In the genomic region with DNA sequence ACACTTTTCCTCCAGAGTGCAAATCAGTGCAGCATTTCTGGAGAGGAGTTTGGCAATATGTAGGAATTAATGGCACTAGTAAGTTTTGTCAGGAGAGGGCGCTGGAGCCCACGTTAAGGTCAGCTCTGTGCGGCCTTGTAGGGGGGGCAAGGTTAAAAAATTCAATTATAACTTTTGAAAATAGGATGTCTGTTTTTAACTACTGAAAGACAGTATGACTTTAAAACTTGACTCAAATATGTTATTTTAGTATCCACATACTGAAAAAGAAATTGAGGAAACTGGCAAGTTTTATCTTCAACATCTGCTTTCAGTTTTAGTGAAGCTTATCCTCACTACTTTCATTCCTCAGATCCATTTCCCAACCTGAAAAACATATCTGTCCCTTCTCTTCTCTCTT, we compare ENCODE assay signal across 10 cellular contexts. TPM values are rescaled to one million over a fixed set of nuclear protein-coding genes. Genes with fewer than 3 reads are reported as not detected.
A peak's percentile ranks its signal among the peaks of the same experiment; 100 is the strongest.
DNase-seq lines count a peak whose midpoint lies in the region; ATAC-seq and TF ChIP-seq lines count a peak whose summit lies in the region.
"Had no signal": no experiment of that assay in that cellular context is flagged by ENCODE, and none has a peak within 500 bp of the region (broad histone marks: within the 10 kb centered on the region; RNA-seq: fewer than 3 reads in every experiment).

No MANE protein-coding gene starts in this region.

- H3F3A ChIP-seq in MM.1S (ENCODE audit: insufficient read depth, low read length): peaks cover 6% of the 10 kb centered on the region; the same call in 1 of the 2 replicates

- H3K4me1 Mint-ChIP-seq in activated naive CD4-positive, alpha-beta T cell treated with anti-CD3 and anti-CD28 coated beads, Interleukin-2, amount 10 ng/mL, durations not matched to agents 7 days and 5 days: no peaks in the 10 kb centered on the region

- no peak overlapping the region for H3K9ac ChIP-seq in HCT116 (ENCODE audit: low read length)
- no peak overlapping the region for H3K9ac ChIP-seq in MM.1S (ENCODE audit: low read length)

- TF ChIP-seq RAD21 in HCT116 (IDR thresholded peaks at IDR 0.05; ENCODE audit: low read depth): peak; percentile 66

- intact Hi-C loops in Right ventricle myocardium superior (cut with DNase I): no loop called here
- intact Hi-C loops in Right ventricle myocardium inferior (cut with DNase I): no loop called here
- intact Hi-C loops in HCT116 (cut with micrococcal nuclease): loop anchor here (5.0 kb wide), 1 partner anchor 484 kb away; no protein-coding TSS in a partner anchor

- no peak overlapping the region for H3K4me3 ChIP-seq in HCT116 (replicated peaks in 1 of 2; ENCODE audit: low read depth in 1 of 2, low read length in 2 of 2)
- no peak overlapping the region for H3K4me3 ChIP-seq in MM.1S (ENCODE audit: low read length)
- no peak overlapping the region for H3K4me3 ChIP-seq in right atrium auricular region

- DNase-seq in Right ventricle myocardium superior (no peak), Right ventricle myocardium inferior (ENCODE audit: missing footprints) (no peak), HCT116 (ENCODE audit: low read depth, low spot score) (peak; percentile 7), MM.1S (peak; percentile 61), right atrium auricular region (ENCODE audit: low spot score) (no peak), Kasumi-1 (lab: John Stamatoyannopoulos, UW) (no peak)
- DNase-seq in activated naive CD4-positive, alpha-beta T cell treated with anti-CD3 and anti-CD28 coated beads, Interleukin-2, amount 10 ng/mL, durations not matched to agents 7 days and 5 days: peak; percentile 28
- peak; percentile 14 for DNase-seq in stimulated activated CD4-positive, alpha-beta T cell treated with anti-CD3 and anti-CD28 coated beads, Interleukin-4, amount 100 ng/mL, for 24 hours

- H3K27ac Mint-ChIP-seq in activated naive CD4-positive, alpha-beta T cell treated with anti-CD3 and anti-CD28 coated beads, Interleukin-2, amount 10 ng/mL, durations not matched to agents 7 days and 5 days: no peak overlapping the region

- no TSS peak for BruUV-seq in HCT116 (replicated peaks; lab: Mats Ljungman, UMichigan)

- ATAC-seq in Right ventricle myocardium superior (ENCODE audit: poor library complexity) (peak; percentile 52), Right ventricle myocardium inferior (no peak), HCT116 (peak; percentile 66)
- ATAC-seq: left colon had no signal

- H3K9me3 ChIP-seq in HCT116 (ENCODE audit: control insufficient read depth in 1 of 2, insufficient read depth in 1 of 2, low read depth in 1 of 2, low read length in 2 of 2) (no peaks in the 10 kb centered on the region), MM.1S (replicated peaks; ENCODE audit: insufficient read depth, low read length) (no peaks in the 10 kb centered on the region), right atrium auricular region (no peaks in the 10 kb centered on the region)

- H2AFZ ChIP-seq in HCT116 (ENCODE audit: low read depth, low read length, poor library complexity, severe bottlenecking) (no peak overlapping the region), MM.1S (ENCODE audit: low read length) (no peak overlapping the region)

- H3K79me2 ChIP-seq in HCT116 (ENCODE audit: insufficient read depth, low read length) (0 out of 2 replicates have a peak, but pooled peaks cover 4% of the 10 kb centered on the region), MM.1S (ENCODE audit: low read length) (no peaks in the 10 kb centered on the region)

- H3K4me2 ChIP-seq in HCT116 (ENCODE audit: low read length) (no peak overlapping the region), MM.1S (ENCODE audit: low read depth, low read length) (peak overlapping the region; percentile 38; the same call in 1 of the 2 replicates)

- peak; percentile 50 to 72 (median 56); a peak in 5 of 6 replicates for TF ChIP-seq CTCF in HCT116 (IDR thresholded peaks at IDR 0.05 in 2 of 3, conservative IDR thresholded peaks at IDR 0.05 in 1 of 3; ENCODE audit: borderline replicate concordance in 1 of 3, insufficient read depth in 1 of 3, low read depth in 2 of 3, low read length in 2 of 3)
- TF ChIP-seq CTCF in MM.1S (IDR thresholded peaks at IDR 0.05; ENCODE audit: low read length): peak; percentile 81
- peak; percentile 27 to 64 for TF ChIP-seq CTCF in right atrium auricular region (IDR thresholded peaks at IDR 0.05)

- H3K36me3 ChIP-seq in HCT116 (ENCODE audit: control insufficient read depth in 1 of 2, insufficient read depth in 2 of 2, low read length in 2 of 2) (peaks cover 7 to 18% of the 10 kb centered on the region in 2 experiments; a peak in 3 of 4 replicates), MM.1S (replicated peaks; ENCODE audit: insufficient read depth, low read length) (no peaks in the 10 kb centered on the region), right atrium auricular region (peaks cover 1% of the 10 kb centered on the region)

- H3K27ac ChIP-seq in HCT116 (ENCODE audit: low read depth, low read length): no peak overlapping the region
- 0 out of 2 replicates have a peak overlapping the region, but pooled peaks have one; percentile 1 for H3K27ac ChIP-seq in MM.1S (ENCODE audit: low read length)
- no peak overlapping the region for H3K27ac ChIP-seq in right atrium auricular region
- H3K27ac ChIP-seq: HL-60 had no signal

- H3K4me1 ChIP-seq in HCT116 (ENCODE audit: control insufficient read depth in 1 of 2, insufficient read depth in 2 of 2, low read length in 2 of 2): no peaks in the 10 kb centered on the region
- H3K4me1 ChIP-seq in MM.1S (ENCODE audit: low read length): 0 out of 2 replicates have a peak, but pooled peaks cover 5% of the 10 kb centered on the region
- H3K4me1 ChIP-seq in right atrium auricular region: no peaks in the 10 kb centered on the region

- POLR2A ChIA-PET in HCT116 (lab: Charles Lee): no interaction called here

- no peaks in the 10 kb centered on the region for H3K27me3 ChIP-seq in HCT116 (ENCODE audit: insufficient read depth, low read length)
- H3K27me3 ChIP-seq in MM.1S (replicated peaks; ENCODE audit: insufficient read depth, low read length): no peaks in the 10 kb centered on the region
- no peaks in the 10 kb centered on the region for H3K27me3 ChIP-seq in right atrium auricular region

- RAD21 ChIA-PET in HCT116 (lab: Charles Lee; ENCODE audit: low non-redundant PET in 1 of 2, low total read pairs in 2 of 2, uncharacterized antibody in 2 of 2, unreplicated experiment in 2 of 2): no interaction called here

- CTCF ChIA-PET in HCT116 (lab: Charles Lee): interaction anchor here (0.8 to 1.3 kb wide), 3 partner anchors 10 to 495 kb away, joined by 3 to 10 read pairs (median 6); no protein-coding TSS in a partner anchor
- CTCF ChIA-PET in activated naive CD4-positive, alpha-beta T cell treated with anti-CD3 and anti-CD28 coated beads, Interleukin-2, amount 10 ng/mL, durations not matched to agents 7 days and 5 days (lab: Charles Lee): interaction anchor here (0.9 to 1.2 kb wide), 2 partner anchors 16 to 23 kb away, joined by 4 read pairs; no protein-coding TSS in a partner anchor

- no peaks in the 10 kb centered on the region for H3K27me3 Mint-ChIP-seq in activated naive CD4-positive, alpha-beta T cell treated with anti-CD3 and anti-CD28 coated beads, Interleukin-2, amount 10 ng/mL, durations not matched to agents 7 days and 5 days

- no peak for TF ChIP-seq POLR2A in HCT116 (IDR thresholded peaks at IDR 0.05; ENCODE audit: borderline replicate concordance, extremely low read depth, insufficient read depth, insufficient read length)

- H3K9me3 Mint-ChIP-seq in activated naive CD4-positive, alpha-beta T cell treated with anti-CD3 and anti-CD28 coated beads, Interleukin-2, amount 10 ng/mL, durations not matched to agents 7 days and 5 days: no peaks in the 10 kb centered on the region

- H3K36me3 Mint-ChIP-seq in activated naive CD4-positive, alpha-beta T cell treated with anti-CD3 and anti-CD28 coated beads, Interleukin-2, amount 10 ng/mL, durations not matched to agents 7 days and 5 days: peaks cover 8% of the 10 kb centered on the region

- no peaks in the 10 kb centered on the region for H4K20me1 ChIP-seq in HCT116 (ENCODE audit: insufficient read depth)
- no peaks in the 10 kb centered on the region for H4K20me1 ChIP-seq in MM.1S (ENCODE audit: insufficient read depth, low read length)

- no peak overlapping the region for H3K4me3 Mint-ChIP-seq in activated naive CD4-positive, alpha-beta T cell treated with anti-CD3 and anti-CD28 coated beads, Interleukin-2, amount 10 ng/mL, durations not matched to agents 7 days and 5 days

- H3K9me2 ChIP-seq in HCT116 (ENCODE audit: insufficient read depth): no peaks in the 10 kb centered on the region
- no peaks in the 10 kb centered on the region for H3K9me2 ChIP-seq in MM.1S (replicated peaks; ENCODE audit: insufficient read depth, low read length)

TF ChIP-seq in HCT116, 20 proteins besides CTCF, POLR2A, EP300 and RAD21 (continues in another document):
- TF ChIP-seq JUND (IDR thresholded peaks at IDR 0.05): no peak
- no peak for TF ChIP-seq EGR1 (IDR thresholded peaks at IDR 0.05; ENCODE audit: low read depth)
- no peak for TF ChIP-seq SIN3A (IDR thresholded peaks at IDR 0.05; ENCODE audit: low read depth)
- TF ChIP-seq MAX (IDR thresholded peaks at IDR 0.05): no peak
- TF ChIP-seq ZBTB33 (IDR thresholded peaks at IDR 0.05; ENCODE audit: extremely low read depth, insufficient replicate concordance, low read length): no peak
- no peak for TF ChIP-seq EZH2 (IDR thresholded peaks at IDR 0.05)

RNA-seq across cellular contexts. Expression of gene HSD17B13, which starts 30.9 kb away (rescaled TPM):
- total RNA-seq in Right ventricle myocardium superior (0.32 TPM), Right ventricle myocardium inferior (0.22 TPM), HCT116 (2021; ENCODE audit: unreplicated experiment) (0.81 TPM), right atrium auricular region (not detected)
- 0.24 and 0.29 TPM in 2 replicates for polyA plus RNA-seq in HCT116 (2012)

RNA-seq across cellular contexts. Expression of gene HSD17B11, which starts 37.4 kb away (rescaled TPM):
- 13.1 TPM for total RNA-seq in Right ventricle myocardium superior
- 13.6 TPM for total RNA-seq in Right ventricle myocardium inferior
- total RNA-seq in HCT116 (2021; ENCODE audit: unreplicated experiment): 47.4 TPM
- polyA plus RNA-seq in HCT116 (2012): 25.5 and 34.5 TPM in 2 replicates
- total RNA-seq in right atrium auricular region: 10 to 100 TPM; 32.4 to 33.8 TPM

Comparison
In these comparisons a context has a peak if more than half of its experiments do, and no peak if none do; other contexts are left out.
1. DNase-seq: peak in HCT116 (single experiment), MM.1S (single experiment), activated naive CD4-positive, alpha-beta T cell treated with anti-CD3 and anti-CD28 coated beads, Interleukin-2, amount 10 ng/mL, durations not matched to agents 7 days and 5 days (single experiment) and stimulated activated CD4-positive, alpha-beta T cell treated with anti-CD3 and anti-CD28 coated beads, Interleukin-4, amount 100 ng/mL, for 24 hours (single experiment); none in Right ventricle myocardium superior (single experiment), Right ventricle myocardium inferior (single experiment), right atrium auricular region (single experiment) and Kasumi-1 (0 of 2).
2. Peak in every context shown above with its lines, with median percentiles within 50 percentile points of each other: CTCF ChIP-seq.